Comparison of ENCODE assay signal across 8 cellular contexts in genomic region chr1:19209439-19209989, GRCh38. TPM values are rescaled to one million over a fixed set of nuclear protein-coding genes. Genes with fewer than 3 reads are reported as not detected.
DNase-seq lines count a peak whose midpoint lies in the region; ATAC-seq and TF ChIP-seq lines count a peak whose summit lies in the region.

No MANE protein-coding gene starts in this region.

- H3K27ac ChIP-seq in BLaER1 treated with 17β-estradiol and CSF1 and Interleukin-3, amounts not matched to agents 10 nM and 100 nM: peak overlapping the region; percentile 86 to 97 (median 92)
- H3K27ac ChIP-seq in coronary artery (peak overlapping the region; percentile 91 to 96), right lobe of liver (peak overlapping the region; percentile 91 to 99 (median 93))

- 0% methylated on average over 13 of the region's 28 CpGs for WGBS in right lobe of liver (ENCODE audit: insufficient coverage, low coverage, low lambda C conversion rate, missing lambda C conversion rate)

- peaks cover 10 to 49% (median 24%) of the 10 kb centered on the region in 11 experiments; a peak in 20 of 22 replicates for H3K36me3 ChIP-seq in BLaER1 treated with 17β-estradiol and CSF1 and Interleukin-3, amounts not matched to agents 10 nM and 100 nM
- H3K36me3 ChIP-seq in right lobe of liver: no peaks in the 10 kb centered on the region

- peaks cover 31 to 81% (median 64%) of the 10 kb centered on the region in 11 experiments; a peak in 21 of 22 replicates for H4K20me1 ChIP-seq in BLaER1 treated with 17β-estradiol and CSF1 and Interleukin-3, amounts not matched to agents 10 nM and 100 nM

- intact Hi-C loops in right lobe of liver (cut with DNase I): no loop called here

- ATAC-seq in GM19043 (IDR thresholded peaks at IDR 0.05; ENCODE audit: low read depth, unreplicated experiment) (peak; percentile 43), HG03280 (IDR thresholded peaks at IDR 0.05; ENCODE audit: unreplicated experiment) (peak; percentile 52), right lobe of liver (peak; percentile 11 to 46 (median 24))

- H3K4me2 ChIP-seq in BLaER1 treated with 17β-estradiol and CSF1 and Interleukin-3, amounts not matched to agents 10 nM and 100 nM: peak overlapping the region; percentile 88 to 98 (median 95)

- H3K4me3 ChIP-seq in BLaER1 treated with 17β-estradiol and CSF1 and Interleukin-3, amounts not matched to agents 10 nM and 100 nM: peak overlapping the region; percentile 77 to 98 (median 88)
- peak overlapping the region; percentile 93 for H3K4me3 ChIP-seq in coronary artery
- H3K4me3 ChIP-seq in right lobe of liver: peak overlapping the region; percentile 79 to 91 (median 89)

- H3K4me1 ChIP-seq in BLaER1 treated with 17β-estradiol and CSF1 and Interleukin-3, amounts not matched to agents 10 nM and 100 nM: peaks cover 43 to 77% (median 64%) of the 10 kb centered on the region in 10 experiments
- peaks cover 0 to 54% (median 10%) of the 10 kb centered on the region in 4 donors for H3K4me1 ChIP-seq in right lobe of liver

- no peaks in the 10 kb centered on the region for H3K9me3 ChIP-seq in BLaER1 treated with 17β-estradiol and CSF1 and Interleukin-3, amounts not matched to agents 10 nM and 100 nM (replicated peaks in 1 of 11)
- H3K9me3 ChIP-seq in right lobe of liver: no peaks in the 10 kb centered on the region

- no peak for TF ChIP-seq POLR2A in right lobe of liver (IDR thresholded peaks at IDR 0.05)

- peak overlapping the region; percentile 91 to 98 (median 94) for H3K9ac ChIP-seq in BLaER1 treated with 17β-estradiol and CSF1 and Interleukin-3, amounts not matched to agents 10 nM and 100 nM

- peak; percentile 16 for DNase-seq in T-helper 22 cell (ENCODE audit: low read depth)
- no peak for DNase-seq in coronary artery (ENCODE audit: low spot score)
- peak in 1 of 3 donors; percentile 62 for DNase-seq in right lobe of liver
- DNase-seq in stimulated activated CD4-positive, alpha-beta T cell treated with anti-CD3 and anti-CD28 coated beads, TNF-alpha, amount 100 ng/mL, for 48 hours (ENCODE audit: low read depth in 3 of 3): peak; percentile 47 to 53 (median 50)
- DNase-seq in DMS153 treated with DMSO at 0.1 percent for 48 hours (lab: John Stamatoyannopoulos, UW; ENCODE audit: unreplicated experiment): no peak

- TF ChIP-seq CTCF in coronary artery (IDR thresholded peaks at IDR 0.05): no peak
- TF ChIP-seq CTCF in right lobe of liver (IDR thresholded peaks at IDR 0.05): no peak

- H3K27me3 ChIP-seq in BLaER1 treated with 17β-estradiol and CSF1 and Interleukin-3, amounts not matched to agents 10 nM and 100 nM: no peaks in the 10 kb centered on the region
- no peaks in the 10 kb centered on the region for H3K27me3 ChIP-seq in right lobe of liver

RNA-seq across cellular contexts. Expression of gene UBR4, which starts 0.6 kb away (rescaled TPM):
- total RNA-seq in right lobe of liver: 100 to 1,000 TPM in 2 of 6 experiments, 10 to 100 TPM in 4; 73.0 to 132 (median 90.1) TPM

RNA-seq across cellular contexts. Expression of gene EMC1, which starts 41.8 kb away (rescaled TPM):
- total RNA-seq in right lobe of liver: 10 to 100 TPM; 18.6 to 32.7 (median 25.3) TPM

RNA-seq across cellular contexts. Expression of gene MRTO4, which starts 42.1 kb away (rescaled TPM):
- 10 to 100 TPM in 2 of 6 experiments, 1 to 10 TPM in 4; 7.0 to 17.3 (median 8.2) TPM for total RNA-seq in right lobe of liver

Comparison
In these comparisons a context has a peak if more than half of its experiments do, and no peak if none do; other contexts are left out.
1. DNase-seq: peak in T-helper 22 cell (single experiment) and stimulated activated CD4-positive, alpha-beta T cell treated with anti-CD3 and anti-CD28 coated beads, TNF-alpha, amount 100 ng/mL, for 48 hours (3 of 3); none in coronary artery (single experiment) and DMS153 treated with DMSO at 0.1 percent for 48 hours (single experiment).
2. Peak in every context shown above with its lines, with median percentiles within 50 percentile points of each other: H3K27ac ChIP-seq, H3K4me3 ChIP-seq and ATAC-seq.